ENCODE assay signal across 8 cellular contexts in genomic region chr9:6354072-6354686, GRCh38. TPM values are rescaled to one million over a fixed set of nuclear protein-coding genes. Genes with fewer than 3 reads are reported as not detected.
DNase-seq lines count a peak whose midpoint lies in the region; ATAC-seq and TF ChIP-seq lines count a peak whose summit lies in the region.

No MANE protein-coding gene starts in this region.

- H3K79me1 ChIP-seq in mesendoderm (ENCODE audit: low read length), result no peaks in the 10 kb centered on the region

- H3K27ac ChIP-seq in endodermal cell (ENCODE audit: low read depth, low read length), result no peak overlapping the region
- H3K27ac ChIP-seq in mesendoderm (ENCODE audit: low read depth, low read length), result no peak overlapping the region
- H3K27ac ChIP-seq in vagina, result no peak overlapping the region

- no peak overlapping the region for H3K9ac ChIP-seq in endodermal cell (ENCODE audit: extremely low read depth, low read length, poor library complexity, severe bottlenecking)
- no peak overlapping the region for H3K9ac ChIP-seq in mesendoderm (ENCODE audit: low read length)

- no peak overlapping the region for H3K4me2 ChIP-seq in mesendoderm (ENCODE audit: low read length)

- peaks cover 18% of the 10 kb centered on the region for H3K27me3 Mint-ChIP-seq in T-helper 2 cell treated with Interferon-gamma antibody and Interleukin-4, amounts not matched to agents 5 μg/mL and 100 μg/mL, for 36 hours (ENCODE audit: low read depth)
- no peaks in the 10 kb centered on the region for H3K27me3 Mint-ChIP-seq in endodermal cell (ENCODE audit: insufficient read depth)

- H3K36me3 Mint-ChIP-seq in T-helper 2 cell treated with Interferon-gamma antibody and Interleukin-4, amounts not matched to agents 5 μg/mL and 100 μg/mL, for 36 hours (ENCODE audit: low read depth), result no peaks in the 10 kb centered on the region
- H3K36me3 Mint-ChIP-seq in endodermal cell (ENCODE audit: low read depth), result no peaks in the 10 kb centered on the region

- DNase-seq in AG09309 (ENCODE audit: low read depth) (peak; percentile 41), NCI-H1105 (lab: John Stamatoyannopoulos, UW) (peak; percentile 36), endodermal cell (peak; percentile 63), mesendoderm (peak; percentile 73), vagina (ENCODE audit: extremely low spot score in 2 of 2) (no peak)
- DNase-seq in T-helper 2 cell treated with Interferon-gamma antibody and Interleukin-4, amounts not matched to agents 5 μg/mL and 100 μg/mL, for 36 hours (ENCODE audit: low spot score), result peak; percentile 30

- no peak overlapping the region for H2AK5ac ChIP-seq in mesendoderm (ENCODE audit: low read length)

- no peak overlapping the region for H3K18ac ChIP-seq in mesendoderm (ENCODE audit: low read length)

- H3K27ac Mint-ChIP-seq in T-helper 2 cell treated with Interferon-gamma antibody and Interleukin-4, amounts not matched to agents 5 μg/mL and 100 μg/mL, for 36 hours, result no peak overlapping the region
- H3K27ac Mint-ChIP-seq in endodermal cell, result no peak overlapping the region

- peak; percentile 63 for ATAC-seq in HG02623 (IDR thresholded peaks at IDR 0.05; ENCODE audit: unreplicated experiment)

- no peak overlapping the region for H4K8ac ChIP-seq in mesendoderm (ENCODE audit: low read depth, low read length)

- no peak overlapping the region for H3K4ac ChIP-seq in mesendoderm (ENCODE audit: low read depth, low read length)

- no peak overlapping the region for H2BK15ac ChIP-seq in mesendoderm (replicated peaks; ENCODE audit: low read depth)

- H3K23ac ChIP-seq in mesendoderm (ENCODE audit: low read length), result no peak overlapping the region

- H3K4me3 ChIP-seq in AG09309 (ENCODE audit: control insufficient read depth, low read depth, low read length), result no peak overlapping the region
- H3K4me3 ChIP-seq in endodermal cell (ENCODE audit: low read length), result no peak overlapping the region
- no peak overlapping the region for H3K4me3 ChIP-seq in mesendoderm (ENCODE audit: low read length)
- no peak overlapping the region for H3K4me3 ChIP-seq in vagina

- H3K4me3 Mint-ChIP-seq in T-helper 2 cell treated with Interferon-gamma antibody and Interleukin-4, amounts not matched to agents 5 μg/mL and 100 μg/mL, for 36 hours, result no peak overlapping the region
- H3K4me3 Mint-ChIP-seq in endodermal cell, result no peak overlapping the region

- H2BK120ac ChIP-seq in mesendoderm (ENCODE audit: low read depth, low read length), result no peak overlapping the region

- peaks cover 3% of the 10 kb centered on the region for H3K4me1 ChIP-seq in endodermal cell (ENCODE audit: control insufficient read depth, insufficient read depth, low read length)
- no peaks in the 10 kb centered on the region for H3K4me1 ChIP-seq in mesendoderm (ENCODE audit: control insufficient read depth, low read depth, low read length)
- H3K4me1 ChIP-seq in vagina, result no peaks in the 10 kb centered on the region

- H3K36me3 ChIP-seq in endodermal cell (ENCODE audit: control insufficient read depth, insufficient read depth, low read length) (no peaks in the 10 kb centered on the region), mesendoderm (ENCODE audit: control insufficient read depth, insufficient read depth, low read length) (no peaks in the 10 kb centered on the region), vagina (no peaks in the 10 kb centered on the region)

- no peaks in the 10 kb centered on the region for H3K79me2 ChIP-seq in mesendoderm (ENCODE audit: control insufficient read depth, insufficient read depth, low read length)

- no peaks in the 10 kb centered on the region for H3K9me3 Mint-ChIP-seq in T-helper 2 cell treated with Interferon-gamma antibody and Interleukin-4, amounts not matched to agents 5 μg/mL and 100 μg/mL, for 36 hours
- no peaks in the 10 kb centered on the region for H3K9me3 Mint-ChIP-seq in endodermal cell

- H2BK5ac ChIP-seq in mesendoderm (ENCODE audit: low read length), result no peak overlapping the region

- H4K5ac ChIP-seq in mesendoderm (ENCODE audit: low read length), result no peak overlapping the region

- H3K27me3 ChIP-seq in endodermal cell (ENCODE audit: control insufficient read depth, insufficient read depth, low read length, poor library complexity, severe bottlenecking), result no peaks in the 10 kb centered on the region
- H3K27me3 ChIP-seq in mesendoderm (ENCODE audit: insufficient read depth, low read length, poor library complexity), result no peaks in the 10 kb centered on the region
- H3K27me3 ChIP-seq in vagina, result no peaks in the 10 kb centered on the region

- H3K9me3 ChIP-seq in endodermal cell (ENCODE audit: control insufficient read depth, low read length) (peaks cover 5% of the 10 kb centered on the region), vagina (no peaks in the 10 kb centered on the region)

- WGBS in endodermal cell (ENCODE audit: insufficient coverage in 1 of 2, insufficient read length in 1 of 2), 2 experiments, result 57% methylated on average over 3 of the region's 3 CpGs; no CpG with 5 or more reads in 1 of the 2 experiments
- WGBS in mesendoderm (ENCODE audit: extremely low coverage, insufficient coverage, low lambda C conversion rate), result no CpG with 5 or more reads among the region's 3 CpGs

- peaks cover 12% of the 10 kb centered on the region for H3K4me1 Mint-ChIP-seq in T-helper 2 cell treated with Interferon-gamma antibody and Interleukin-4, amounts not matched to agents 5 μg/mL and 100 μg/mL, for 36 hours (ENCODE audit: low read depth)
- H3K4me1 Mint-ChIP-seq in endodermal cell, result peaks cover 22% of the 10 kb centered on the region

- TF ChIP-seq POLR2A in vagina (IDR thresholded peaks at IDR 0.05), result no peak

- H3K56ac ChIP-seq in mesendoderm (ENCODE audit: low read length), result no peak overlapping the region

- intact Hi-C loops in vagina (cut with DNase I), result no loop called here

- TF ChIP-seq CTCF in AG09309 (IDR thresholded peaks at IDR 0.05; ENCODE audit: control insufficient read depth, insufficient read depth, low read depth, low read length, missing control alignments), result peak; percentile 77
- peak; percentile 79 for TF ChIP-seq CTCF in GM12872 (IDR thresholded peaks at IDR 0.05; ENCODE audit: insufficient read depth, low read depth, low read length)
- TF ChIP-seq CTCF in endodermal cell (conservative IDR thresholded peaks at IDR 0.05), result peak; percentile 88
- peak; percentile 40 to 79 (median 68) for TF ChIP-seq CTCF in vagina (IDR thresholded peaks at IDR 0.05)

RNA-seq across cellular contexts. Expression of gene TPD52L3, which starts 26.0 kb away (rescaled TPM):
- total RNA-seq in endodermal cell (not detected), vagina (not detected)
- polyA plus RNA-seq in endodermal cell (2013, experiment 1 of 2), result not detected
- not detected for polyA plus RNA-seq in endodermal cell (2013, experiment 2 of 2)
- polyA plus RNA-seq in mesendoderm (2013, experiment 1 of 2), result not detected
- not detected for polyA plus RNA-seq in mesendoderm (2013, experiment 2 of 2)

RNA-seq across cellular contexts. Expression of gene UHRF2, which starts 58.8 kb away (rescaled TPM):
- total RNA-seq in endodermal cell, result 10 to 100 TPM; 69.4 to 83.2 TPM
- 51.8 TPM for polyA plus RNA-seq in endodermal cell (2013, experiment 1 of 2)
- polyA plus RNA-seq in endodermal cell (2013, experiment 2 of 2), result 50.1 TPM
- polyA plus RNA-seq in mesendoderm (2013, experiment 1 of 2), result 22.4 TPM
- 23.4 TPM for polyA plus RNA-seq in mesendoderm (2013, experiment 2 of 2)
- total RNA-seq in vagina, result 70.0 TPM

Comparison
In these comparisons a context has a peak if more than half of its experiments do, and no peak if none do; other contexts are left out.
1. DNase-seq: peak in AG09309 (single experiment), NCI-H1105 (single experiment), T-helper 2 cell treated with Interferon-gamma antibody and Interleukin-4, amounts not matched to agents 5 μg/mL and 100 μg/mL, for 36 hours (single experiment), endodermal cell (single experiment) and mesendoderm (single experiment); none in vagina (0 of 2).
2. Peak in every context shown above with its lines, with median percentiles within 50 percentile points of each other: CTCF ChIP-seq.